In genomic region chr6:100559859-100560258, GRCh38 we compare ENCODE assay signal across 18 cellular contexts.
"Had no signal": no experiment of that assay in that cellular context is flagged by ENCODE, and none has a peak within 500 bp of the region (broad histone marks: within the 10 kb centered on the region; RNA-seq: fewer than 3 reads in every experiment).

No MANE protein-coding gene starts in this region.

- H3K4me3 ChIP-seq: cardiac muscle cell, SK-N-MC had no signal

- DNase-seq: activated CD4-positive, alpha-beta memory T cell treated with anti-CD3 and anti-CD28 coated beads, Interleukin-2, amount 10 ng/mL, durations not matched to agents 7 days and 5 days; activated CD4-positive, alpha-beta T cell treated with anti-CD3 and anti-CD28 coated beads for 1 hour; activated CD4-positive, alpha-beta T cell treated with anti-CD3 and anti-CD28 coated beads for 48 hours; activated CD4-positive, CD25-positive, alpha-beta regulatory T cell; activated CD8-positive, alpha-beta memory T cell treated with anti-CD3 and anti-CD28 coated beads for 24 hours; activated CD8-positive, alpha-beta memory T cell treated with anti-CD3 and anti-CD28 coated beads, Interleukin-2, amount 10 ng/mL, durations not matched to agents 7 days and 5 days; activated CD8-positive, alpha-beta memory T cell treated with anti-CD3 and anti-CD28 coated beads, Interleukin-2, amount 50 U/mL, for 48 hours; activated effector memory CD4-positive, alpha-beta T cell treated with Interleukin-2 at 50 U/mL for 16 hours; activated naive CD4-positive, alpha-beta T cell treated with anti-CD3 and anti-CD28 coated beads, Interleukin-2, amount 10 ng/mL, durations not matched to agents 7 days and 5 days; activated naive CD8-positive, alpha-beta T cell treated with anti-CD3 and anti-CD28 coated beads, Interleukin-2, amount 50 U/mL, for 24 hours; activated T-cell treated with anti-CD3 and anti-CD28 coated beads, Interleukin-2, amount 50 U/mL, for 48 hours; NCI-H1436 treated with DMSO at 0.1 percent for 48 hours; NCI-H1694 treated with DMSO at 0.1 percent for 48 hours; Right ventricle myocardium superior; T1000 had no signal

- H3K36me3 ChIP-seq: cardiac muscle cell, WERI-Rb-1 had no signal

- ATAC-seq: activated CD8-positive, alpha-beta memory T cell treated with anti-CD3 and anti-CD28 coated beads, Interleukin-2, amount 10 ng/mL, durations not matched to agents 7 days and 5 days; activated naive CD8-positive, alpha-beta T cell treated with anti-CD3 and anti-CD28 coated beads, Interleukin-2, amount 50 U/mL, for 24 hours had no signal

- H3K27me3 ChIP-seq: cardiac muscle cell had no signal

- H3K27ac ChIP-seq: cardiac muscle cell, SK-N-MC, WERI-Rb-1 had no signal
